ENCODE assay signal across 29 cellular contexts in the genomic region with DNA sequence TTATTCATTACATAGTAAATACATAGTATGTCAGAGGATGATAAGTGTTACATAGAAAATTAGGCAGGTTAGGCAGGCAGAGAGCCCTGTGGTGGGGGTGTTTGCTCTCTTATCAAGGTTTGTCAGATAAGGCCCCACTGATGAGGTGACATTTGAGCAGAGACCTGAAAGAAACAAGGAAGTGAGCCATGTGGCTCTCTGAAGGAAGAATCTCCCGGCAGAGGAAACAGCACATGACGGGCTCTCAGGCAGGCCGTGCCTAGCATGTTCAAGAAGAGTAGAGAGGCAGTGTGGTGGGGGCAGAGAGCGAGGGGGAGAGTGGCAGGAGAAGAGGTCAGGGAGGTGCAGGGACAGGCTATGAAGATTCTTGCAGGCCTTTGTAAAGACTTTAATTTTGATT.
"Had no signal": no experiment of that assay in that cellular context is flagged by ENCODE, and none has a peak within 500 bp of the region (broad histone marks: within the 10 kb centered on the region; RNA-seq: fewer than 3 reads in every experiment).

No MANE protein-coding gene starts in this region.

- H3K79me2 ChIP-seq: parathyroid adenoma had no signal

- H3K4me1 ChIP-seq: gastrocnemius medialis, left ventricle myocardium inferior, lower lobe of right lung, neural progenitor cell, parathyroid adenoma, prostate gland, right atrium auricular region, testis, tibial artery, upper lobe of left lung had no signal

- FAIRE-seq: kidney, urothelium cell line had no signal

- H3K4me3 ChIP-seq: dorsolateral prefrontal cortex, gastrocnemius medialis, left ventricle myocardium inferior, lower lobe of right lung, neural progenitor cell, prostate gland, right atrium auricular region, smooth muscle cell, testis, tibial artery, upper lobe of left lung had no signal

- H3K9me3 ChIP-seq: gastrocnemius medialis, left ventricle myocardium inferior, lower lobe of right lung, prostate gland, right atrium auricular region, testis, tibial artery, upper lobe of left lung had no signal

- H3K27ac ChIP-seq: dorsolateral prefrontal cortex, epithelial cell of prostate, gastrocnemius medialis, left ventricle myocardium inferior, lower lobe of right lung, neural progenitor cell, parathyroid adenoma, prostate gland, right atrium auricular region, testis, tibial artery, upper lobe of left lung had no signal

- H3K9ac ChIP-seq: neural progenitor cell, parathyroid adenoma had no signal

- DNase-seq: cerebellar nuclear complex; dorsolateral prefrontal cortex; effector CD4-positive, alpha-beta T cell; foreskin fibroblast; gastrocnemius medialis; head of caudate nucleus; kidney; left cardiac atrium; left ventricle myocardium inferior; lower lobe of right lung; naive thymus-derived CD4-positive, alpha-beta T cell; stimulated activated CD4-positive, alpha-beta T cell treated with anti-CD3 and anti-CD28 coated beads, Interleukin-12 subunit alpha, Interleukin-12 subunit beta, amount 100 ng/mL, for 4 hours; stimulated activated CD4-positive, alpha-beta T cell treated with anti-CD3 and anti-CD28 coated beads, Interleukin-1b, Interleukin-23, amount 100 ng/mL, for 48 hours; stimulated activated CD4-positive, alpha-beta T cell treated with anti-CD3 and anti-CD28 coated beads, Interleukin-4, amount 100 ng/mL, for 1 hour; stimulated activated CD8-positive, alpha-beta memory T cell treated with anti-CD3 and anti-CD28 coated beads, Interleukin-4, amount 100 ng/mL, for 48 hours; stimulated activated naive CD4-positive, alpha-beta T cell; stimulated activated naive CD8-positive, alpha-beta T cell treated with anti-CD3 and anti-CD28 coated beads, Interleukin-15, amount 100 ng/mL, for 72 hours; testis; tibial artery; upper lobe of left lung had no signal

- ATAC-seq: esophagus mucosa; gastrocnemius medialis; left cardiac atrium; lower lobe of right lung; naive thymus-derived CD4-positive, alpha-beta T cell; sciatic nerve; stimulated activated naive CD8-positive, alpha-beta T cell treated with anti-CD3 and anti-CD28 coated beads, Interleukin-15, amount 100 ng/mL, for 72 hours had no signal

- H3K36me3 ChIP-seq: gastrocnemius medialis, left ventricle myocardium inferior, lower lobe of right lung, neural progenitor cell, prostate gland, right atrium auricular region, tibial artery, upper lobe of left lung had no signal

- H3K27me3 ChIP-seq: neural progenitor cell, right atrium auricular region, testis, upper lobe of left lung had no signal

- H3K4me2 ChIP-seq: neural progenitor cell, smooth muscle cell had no signal

- H2AFZ ChIP-seq: neural progenitor cell, parathyroid adenoma had no signal
